Comparison of ENCODE assay signal across 8 cellular contexts in the genomic region with DNA sequence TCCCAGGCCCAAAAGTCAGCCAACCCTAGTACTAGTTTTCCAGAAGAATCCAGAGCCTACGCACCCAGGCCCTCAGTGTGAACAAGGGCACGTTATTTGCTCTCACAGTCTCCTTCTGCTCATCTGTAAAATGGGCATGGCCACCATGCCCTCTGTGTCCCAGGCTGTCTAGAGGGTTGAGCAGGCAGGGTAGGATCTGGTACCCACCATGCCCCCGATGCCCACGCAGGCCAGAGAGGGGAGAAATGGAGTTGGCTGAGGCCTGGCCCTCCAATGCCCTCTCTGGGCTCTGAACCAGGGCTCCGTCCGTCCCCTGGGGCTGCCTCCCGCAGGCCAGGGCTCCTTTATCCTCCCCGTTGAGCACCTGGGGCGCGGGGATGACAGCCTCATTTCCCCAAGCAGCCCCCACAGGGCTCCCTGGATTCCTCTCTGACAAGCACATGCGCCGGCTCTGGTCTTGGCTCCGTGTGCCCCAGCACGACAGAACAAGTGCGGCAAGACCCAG. TPM values are rescaled to one million over a fixed set of nuclear protein-coding genes. Genes with fewer than 3 reads are reported as not detected.
DNase-seq lines count a peak whose midpoint lies in the region; ATAC-seq, FAIRE-seq and TF ChIP-seq lines count a peak whose summit lies in the region.

No MANE protein-coding gene starts in this region.

- H3K36me3 ChIP-seq in CD4-positive, alpha-beta memory T cell (ENCODE audit: insufficient read depth, low read length): no peaks in the 10 kb centered on the region

- no peak for TF ChIP-seq CTCF in fibroblast of mammary gland (conservative IDR thresholded peaks at IDR 0.05; ENCODE audit: control insufficient read depth, insufficient read depth, low read depth, low read length)

- POLR2A ChIA-PET in CD4-positive, alpha-beta memory T cell (lab: Charles Lee; ENCODE audit: partially characterized antibody): no interaction called here
- POLR2A ChIA-PET in T-cell (lab: Charles Lee): no interaction called here

- intact Hi-C loops in CD4-positive, alpha-beta memory T cell (cut with micrococcal nuclease): no loop called here

- H3K36me3 Mint-ChIP-seq in CD4-positive, alpha-beta memory T cell: no peaks in the 10 kb centered on the region
- no peaks in the 10 kb centered on the region for H3K36me3 Mint-ChIP-seq in T-cell

- peaks cover 18% of the 10 kb centered on the region for H3K27me3 ChIP-seq in CD4-positive, alpha-beta memory T cell (ENCODE audit: insufficient read depth, low read length)

- H3K27ac Mint-ChIP-seq in CD4-positive, alpha-beta memory T cell: no peak overlapping the region
- H3K27ac Mint-ChIP-seq in T-cell: no peak overlapping the region

- H3K4me1 Mint-ChIP-seq in CD4-positive, alpha-beta memory T cell: peaks cover 0 to 2% (median 0%) of the 10 kb centered on the region in 4 donors
- peaks cover 0 to 6% (median 0%) of the 10 kb centered on the region in 3 donors for H3K4me1 Mint-ChIP-seq in T-cell

- no peak for FAIRE-seq in GM12892 (lab: Jason Lieb, UNC)
- no peak for FAIRE-seq in GM12891 (lab: Jason Lieb, UNC)

- H3K4me3 ChIP-seq in CD4-positive, alpha-beta memory T cell (ENCODE audit: low read length in 2 of 2): no peak overlapping the region
- peak overlapping the region; percentile 3 for H3K4me3 ChIP-seq in fibroblast of mammary gland (ENCODE audit: control insufficient read depth, low read depth, low read length)

- peaks cover 32 to 44% of the 10 kb centered on the region in 2 donors for H3K27me3 Mint-ChIP-seq in CD4-positive, alpha-beta memory T cell
- H3K27me3 Mint-ChIP-seq in T-cell: peaks cover 27 to 60% of the 10 kb centered on the region in 2 donors

- CTCF ChIA-PET in CD4-positive, alpha-beta memory T cell (lab: Charles Lee; ENCODE audit: partially characterized antibody): no interaction called here
- CTCF ChIA-PET in T-cell (lab: Charles Lee): no interaction called here

- H3K27ac ChIP-seq in CD4-positive, alpha-beta memory T cell (ENCODE audit: low read depth, low read length): no peak overlapping the region

- peak in 1 of 4 experiments; percentile 18 for ATAC-seq in T-cell (replicated peaks in 1 of 4)
- ATAC-seq in GM18520 (IDR thresholded peaks at IDR 0.05; ENCODE audit: unreplicated experiment): no peak

- peak overlapping the region in 6 of 8 donors; percentile 25 to 57 (median 36) for H3K4me3 Mint-ChIP-seq in CD4-positive, alpha-beta memory T cell
- peak overlapping the region; percentile 13 to 41 (median 37) for H3K4me3 Mint-ChIP-seq in T-cell

- TF ChIP-seq POLR2A in GM12892 (IDR thresholded peaks at IDR 0.05; ENCODE audit: low read depth, low read length) (no peak), GM12891 (IDR thresholded peaks at IDR 0.05; ENCODE audit: low read depth, low read length) (no peak)

- no peaks in the 10 kb centered on the region for H3K9me3 ChIP-seq in CD4-positive, alpha-beta memory T cell (ENCODE audit: control insufficient read depth in 1 of 2, low read length in 2 of 2)

- peaks cover 7% of the 10 kb centered on the region for H3K4me1 ChIP-seq in CD4-positive, alpha-beta memory T cell (ENCODE audit: insufficient read depth, low read length)

- H3K9me3 Mint-ChIP-seq in CD4-positive, alpha-beta memory T cell: no peaks in the 10 kb centered on the region
- no peaks in the 10 kb centered on the region for H3K9me3 Mint-ChIP-seq in T-cell

- DNase-seq in CD4-positive, alpha-beta memory T cell: no peak
- DNase-seq in T-cell (no peak), fibroblast of mammary gland (ENCODE audit: low read depth) (no peak), retina (peak; percentile 74), NCI-H1436 treated with DMSO at 0.1 percent for 48 hours (lab: John Stamatoyannopoulos, UW) (no peak), GM12892 (ENCODE audit: insufficient read length) (no peak), GM12891 (ENCODE audit: insufficient read length, low spot score) (no peak)

TF ChIP-seq in GM12891, 5 proteins besides CTCF, POLR2A, EP300 and RAD21:
- TF ChIP-seq SPI1 (IDR thresholded peaks at IDR 0.05; ENCODE audit: low read depth, low read length): no peak
- no peak for TF ChIP-seq POLR2AphosphoS5 (IDR thresholded peaks at IDR 0.05; ENCODE audit: low read depth, low read length)
- no peak for TF ChIP-seq TAF1 (IDR thresholded peaks at IDR 0.05; ENCODE audit: low read depth, low read length)
- no peak for TF ChIP-seq POU2F2 (IDR thresholded peaks at IDR 0.05; ENCODE audit: low read depth, low read length)
- no peak for TF ChIP-seq PAX5 (IDR thresholded peaks at IDR 0.05; ENCODE audit: insufficient read depth, low read length, severe bottlenecking)
TF ChIP-seq in GM12891: peak in this region for 0.

RNA-seq across cellular contexts. Expression of gene BAHCC1, which starts 9.1 kb away (rescaled TPM):
- not detected for total RNA-seq in CD4-positive, alpha-beta memory T cell
- not detected for polyA plus RNA-seq in CD4-positive, alpha-beta memory T cell
- under 1 TPM; 0.23 to 0.82 (median 0.33) TPM for total RNA-seq in T-cell
- polyA plus RNA-seq in GM12892 (2012; ENCODE audit: missing spikeins): not detected
- 0.01 TPM for polyA plus RNA-seq in GM12891 (2012; ENCODE audit: low read depth, missing spikeins)
